25 cellular contexts compared by ENCODE assay signal in the genomic region with DNA sequence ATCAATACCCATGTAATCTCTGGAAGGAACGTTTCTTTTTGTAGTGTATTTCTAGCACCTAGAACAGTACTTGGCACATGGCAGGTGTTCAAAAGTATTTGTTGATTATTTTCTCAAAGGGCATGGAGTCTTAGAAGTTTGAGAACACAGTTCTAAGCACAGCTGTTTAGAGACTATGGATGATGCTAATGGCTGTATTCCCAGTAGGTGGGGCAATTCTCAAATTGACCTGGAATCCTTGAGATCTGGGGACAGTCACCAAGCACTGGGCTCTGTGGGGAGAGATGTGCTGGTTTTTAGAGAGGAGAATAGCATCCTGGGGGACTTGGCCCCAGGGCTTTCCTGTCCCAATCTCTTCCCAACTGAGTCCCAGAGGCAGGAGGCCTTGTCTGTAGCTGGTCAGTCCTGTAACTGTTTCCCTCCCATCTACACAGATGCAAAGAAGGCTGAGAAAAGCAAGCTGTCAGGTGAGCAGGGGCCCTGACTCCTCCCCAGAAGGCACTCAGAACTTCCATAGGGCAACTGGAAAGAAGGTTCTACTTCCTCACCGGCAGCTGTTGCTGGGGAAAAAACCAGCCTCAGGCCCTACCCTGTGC. TPM values are rescaled to one million over a fixed set of nuclear protein-coding genes. Genes with fewer than 3 reads are reported as not detected.
DNase-seq lines count a peak whose midpoint lies in the region; TF ChIP-seq lines count a peak whose summit lies in the region.
"Had no signal": no experiment of that assay in that cellular context is flagged by ENCODE, and none has a peak within 500 bp of the region (broad histone marks: within the 10 kb centered on the region; RNA-seq: fewer than 3 reads in every experiment).

No MANE protein-coding gene starts in this region.

- H3K4me1 ChIP-seq in PC-9 (replicated peaks; ENCODE audit: insufficient read depth), result peaks cover 7% of the 10 kb centered on the region; the same call in 1 of the 2 replicates
- H3K4me1 ChIP-seq in esophagus muscularis mucosa, result no peaks in the 10 kb centered on the region
- H3K4me1 ChIP-seq in esophagus squamous epithelium, result peaks cover 0 to 6% (median 0%) of the 10 kb centered on the region in 3 donors
- H3K4me1 ChIP-seq: ascending aorta, spleen, tibial nerve had no signal

- whole genome bisulfite sequencing in esophagus muscularis mucosa, result 59% methylated on average over 1 of the region's 2 CpGs
- 0 to 23% methylated on average over 1 of the region's 2 CpGs for WGBS in esophagus squamous epithelium, 2 donors

- intact Hi-C loops in PC-9 (cut with micrococcal nuclease; ENCODE audit: unreplicated experiment), result loop anchor here (10.0 kb wide), 1 partner anchor 434 kb away; no protein-coding TSS in a partner anchor
- intact Hi-C loops in esophagus muscularis mucosa (cut with DNase I), result no loop called here
- intact Hi-C loops in esophagus squamous epithelium (cut with DNase I), result no loop called here

- no peaks in the 10 kb centered on the region for H3K4me1 Mint-ChIP-seq in osteocyte (ENCODE audit: unreplicated experiment)
- H3K4me1 Mint-ChIP-seq: central memory CD8-positive, alpha-beta T cell had no signal

- POLR2A ChIA-PET in PC-9 (lab: Charles Lee; ENCODE audit: unreplicated experiment), result no interaction called here

- no peaks in the 10 kb centered on the region for H3K9me2 ChIP-seq in PC-9 (ENCODE audit: insufficient read depth)

- H3K9me3 ChIP-seq in PC-9 (ENCODE audit: insufficient read depth, low read depth), result no peaks in the 10 kb centered on the region
- no peaks in the 10 kb centered on the region for H3K9me3 ChIP-seq in esophagus muscularis mucosa
- no peaks in the 10 kb centered on the region for H3K9me3 ChIP-seq in esophagus squamous epithelium
- H3K9me3 ChIP-seq: ascending aorta, spleen, tibial nerve had no signal

- H3K27ac ChIP-seq in PC-9, result no peak overlapping the region
- H3K27ac ChIP-seq in esophagus muscularis mucosa (replicated peaks in 1 of 4), result no peak overlapping the region
- no peak overlapping the region for H3K27ac ChIP-seq in esophagus squamous epithelium
- H3K27ac ChIP-seq: 22Rv1, ascending aorta, epithelial cell of prostate, spleen, tibial nerve had no signal

- no peak for TF ChIP-seq POLR2A in esophagus muscularis mucosa (IDR thresholded peaks at IDR 0.05; ENCODE audit: low read depth)
- no peak for TF ChIP-seq POLR2A in esophagus squamous epithelium (IDR thresholded peaks at IDR 0.05)

- H3K36me3 ChIP-seq in PC-9 (ENCODE audit: low read depth) (no peaks in the 10 kb centered on the region), esophagus muscularis mucosa (no peaks in the 10 kb centered on the region), esophagus squamous epithelium (no peaks in the 10 kb centered on the region)
- H3K36me3 ChIP-seq: ascending aorta, spleen, tibial nerve had no signal

- H3K4me3 ChIP-seq in PC-9 (no peak overlapping the region), esophagus muscularis mucosa (no peak overlapping the region), esophagus squamous epithelium (no peak overlapping the region)
- H3K4me3 ChIP-seq: ascending aorta, spleen, tibial nerve had no signal

- H3K27me3 ChIP-seq in PC-9 (ENCODE audit: insufficient read depth, low read depth) (no peaks in the 10 kb centered on the region), esophagus muscularis mucosa (peaks cover 0 to 6% (median 0%) of the 10 kb centered on the region in 4 donors), esophagus squamous epithelium (peaks cover 0 to 10% (median 0%) of the 10 kb centered on the region in 4 donors)
- H3K27me3 ChIP-seq: ascending aorta, tibial nerve had no signal

- no peak overlapping the region for H3K4me2 ChIP-seq in PC-9

- H3K27ac Mint-ChIP-seq in osteocyte (ENCODE audit: unreplicated experiment), result no peak overlapping the region
- H3K27ac Mint-ChIP-seq: activated CD4-positive, alpha-beta T cell treated with anti-CD3 and anti-CD28 coated beads, Interleukin-2, amount 10 ng/mL, durations not matched to agents 24 days and 14 days; activated naive CD8-positive, alpha-beta T cell; stimulated activated naive CD8-positive, alpha-beta T cell treated with anti-CD3 and anti-CD28 coated beads, Interleukin-15, Interleukin-2, amounts not matched to agents 100 ng/mL and 50 ng/mL, for 24 hours had no signal

- BruUV-seq in PC-9 (replicated peaks; lab: Mats Ljungman, UMichigan), result no TSS peak

- H2AFZ ChIP-seq in PC-9, result no peak overlapping the region

- peak; percentile 41 for TF ChIP-seq CTCF in PC-9 (conservative IDR thresholded peaks at IDR 0.05)
- no peak for TF ChIP-seq CTCF in esophagus muscularis mucosa (IDR thresholded peaks at IDR 0.05)
- TF ChIP-seq CTCF in osteocyte (IDR thresholded peaks at IDR 0.05), result no peak
- no peak for TF ChIP-seq CTCF in esophagus squamous epithelium (IDR thresholded peaks at IDR 0.05)

- no peaks in the 10 kb centered on the region for H3K79me2 ChIP-seq in PC-9 (ENCODE audit: low read depth)

- CTCF ChIA-PET in PC-9 (lab: Charles Lee), result interaction anchor here (0.7 to 1.0 kb wide), 2 partner anchors 117 to 120 kb away, joined by 3 to 4 read pairs; no protein-coding TSS in a partner anchor

- TF ChIP-seq EP300 in esophagus muscularis mucosa (IDR thresholded peaks at IDR 0.05), result no peak

- peaks cover 24% of the 10 kb centered on the region for H3K27me3 Mint-ChIP-seq in osteocyte (ENCODE audit: unreplicated experiment)
- H3K27me3 Mint-ChIP-seq: activated naive CD8-positive, alpha-beta T cell; central memory CD8-positive, alpha-beta T cell; stimulated activated naive CD8-positive, alpha-beta T cell treated with anti-CD3 and anti-CD28 coated beads, Interleukin-15, Interleukin-2, amounts not matched to agents 100 ng/mL and 50 ng/mL, for 24 hours had no signal

- no peaks in the 10 kb centered on the region for H3F3A ChIP-seq in PC-9 (ENCODE audit: insufficient read depth, low read depth)

- peak; percentile 17 for DNase-seq in DMS 273 (lab: John Stamatoyannopoulos, UW; ENCODE audit: unreplicated experiment)
- DNase-seq in DMS 273 treated with DMSO at 0.1 percent for 48 hours (lab: John Stamatoyannopoulos, UW), result no peak
- DNase-seq in PC-9, result no peak
- DNase-seq in esophagus muscularis mucosa (ENCODE audit: extremely low spot score), result peak; percentile 60
- peak; percentile 72 for DNase-seq in osteocyte (ENCODE audit: extremely low spot score, unreplicated experiment)
- DNase-seq in NCI-H1105 (lab: John Stamatoyannopoulos, UW), result no peak
- DNase-seq in esophagus squamous epithelium (lab: John Stamatoyannopoulos, UW), result no peak
- no peak for DNase-seq in UCSD-AML1 (lab: John Stamatoyannopoulos, UW; ENCODE audit: unreplicated experiment)
- DNase-seq: activated CD4-positive, alpha-beta T cell treated with anti-CD3 and anti-CD28 coated beads, Interleukin-2, amount 10 ng/mL, durations not matched to agents 24 days and 14 days; DMS79; KG1; NCI-H1092; NCI-H2029; NCI-H2227 treated with DMSO at 0.1 percent for 48 hours; SIG-M5; spleen had no signal

- no peak overlapping the region for H3K4me3 Mint-ChIP-seq in osteocyte (ENCODE audit: unreplicated experiment)
- H3K4me3 Mint-ChIP-seq: activated CD4-positive, alpha-beta T cell treated with anti-CD3 and anti-CD28 coated beads, Interleukin-2, amount 10 ng/mL, durations not matched to agents 24 days and 14 days; activated naive CD8-positive, alpha-beta T cell; central memory CD8-positive, alpha-beta T cell; stimulated activated naive CD8-positive, alpha-beta T cell treated with anti-CD3 and anti-CD28 coated beads, Interleukin-15, Interleukin-2, amounts not matched to agents 100 ng/mL and 50 ng/mL, for 24 hours had no signal

- H3K9me3 Mint-ChIP-seq in osteocyte (ENCODE audit: unreplicated experiment), result no peaks in the 10 kb centered on the region
- H3K9me3 Mint-ChIP-seq: activated CD4-positive, alpha-beta T cell treated with anti-CD3 and anti-CD28 coated beads, Interleukin-2, amount 10 ng/mL, durations not matched to agents 24 days and 14 days; central memory CD8-positive, alpha-beta T cell; stimulated activated naive CD8-positive, alpha-beta T cell treated with anti-CD3 and anti-CD28 coated beads, Interleukin-15, Interleukin-2, amounts not matched to agents 100 ng/mL and 50 ng/mL, for 24 hours had no signal

- H4K20me1 ChIP-seq in PC-9 (ENCODE audit: insufficient read depth), result no peaks in the 10 kb centered on the region

- no peaks in the 10 kb centered on the region for H3K36me3 Mint-ChIP-seq in osteocyte (ENCODE audit: unreplicated experiment)
- H3K36me3 Mint-ChIP-seq: activated naive CD8-positive, alpha-beta T cell had no signal

RNA-seq across cellular contexts. Expression of a gene that starts 17.5 kb away (rescaled TPM):
- total RNA-seq in PC-9 (2021) (not detected in 2 replicates), esophagus muscularis mucosa (not detected), osteocyte (not detected in 2 replicates), esophagus squamous epithelium (100 to 1,000 TPM in 1 of 4 donors, 1 to 10 TPM in 2, not detected in 1; 7.3 to 223 (median 7.7) TPM)
- total RNA-seq: activated CD4-positive, alpha-beta T cell treated with anti-CD3 and anti-CD28 coated beads, Interleukin-2, amount 10 ng/mL, durations not matched to agents 24 days and 14 days; ascending aorta; myocyte; renal cortical epithelial cell; spleen; tibial nerve had no signal

RNA-seq across cellular contexts. Expression of a gene that starts 44.9 kb away (rescaled TPM):
- total RNA-seq in PC-9 (2021) (not detected in 2 replicates), esophagus muscularis mucosa (not detected), osteocyte (not detected in 2 replicates), esophagus squamous epithelium (100 to 1,000 TPM in 3 of 4 donors, 10 to 100 TPM in 1; 54.9 to 254 (median 207) TPM)
- total RNA-seq: ascending aorta, myocyte, renal cortical epithelial cell, spleen, tibial nerve had no signal

RNA-seq across cellular contexts. Expression of a gene that starts 49.4 kb away (rescaled TPM):
- total RNA-seq in PC-9 (2021) (1.0 and 1.7 TPM in 2 replicates), esophagus muscularis mucosa (not detected), osteocyte (not detected in 2 replicates), esophagus squamous epithelium (1 to 10 TPM in 1 of 4 donors, not detected in 3; 1.3 TPM)
- total RNA-seq: activated CD4-positive, alpha-beta T cell treated with anti-CD3 and anti-CD28 coated beads, Interleukin-2, amount 10 ng/mL, durations not matched to agents 24 days and 14 days; ascending aorta; myocyte; renal cortical epithelial cell; spleen; tibial nerve had no signal

Comparison
In these comparisons a context has a peak if more than half of its experiments do, and no peak if none do; other contexts are left out.
1. DNase-seq: peak in DMS 273 (single experiment), esophagus muscularis mucosa (single experiment) and osteocyte (single experiment); none in DMS 273 treated with DMSO at 0.1 percent for 48 hours (single experiment), PC-9 (0 of 2), NCI-H1105 (single experiment), esophagus squamous epithelium (single experiment) and UCSD-AML1 (single experiment).
2. RNA of a gene that starts 44.9 kb away (total RNA-seq): 54.9 to 254 TPM in esophagus squamous epithelium; not detected in PC-9, not detected in esophagus muscularis mucosa and not detected in osteocyte; every median in the first group is over 10 times any median in the second.